ENCODE assay signal across 19 cellular contexts in the genomic region with DNA sequence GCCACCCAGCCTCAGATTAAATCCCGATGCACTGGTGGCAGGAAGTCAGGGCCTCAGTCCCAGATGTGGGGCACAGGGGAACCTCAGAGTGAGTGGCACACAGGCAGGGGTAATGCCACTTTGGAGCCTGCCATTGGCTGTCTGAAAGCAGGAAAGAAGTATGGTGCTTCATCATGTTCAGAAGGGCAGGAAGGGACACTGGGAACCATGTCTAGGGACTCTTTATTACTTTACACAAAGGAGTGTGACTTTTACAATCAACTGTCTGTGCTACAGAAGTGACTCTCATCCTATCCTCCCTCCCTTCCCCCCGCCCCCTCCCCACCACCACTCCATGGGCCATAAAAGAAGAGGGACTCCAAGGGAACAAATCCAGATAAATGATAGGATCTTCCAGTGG. TPM values are rescaled to one million over a fixed set of nuclear protein-coding genes. Genes with fewer than 3 reads are reported as not detected.
DNase-seq lines count a peak whose midpoint lies in the region; ATAC-seq and TF ChIP-seq lines count a peak whose summit lies in the region.
"Had no signal": no experiment of that assay in that cellular context is flagged by ENCODE, and none has a peak within 500 bp of the region (broad histone marks: within the 10 kb centered on the region; RNA-seq: fewer than 3 reads in every experiment).

No MANE protein-coding gene starts in this region.

- no peak for ATAC-seq in CD4-positive, alpha-beta T cell (ENCODE audit: poor library complexity)
- ATAC-seq in HG02973 (IDR thresholded peaks at IDR 0.05; ENCODE audit: unreplicated experiment) (no peak), GM19035 (IDR thresholded peaks at IDR 0.05; ENCODE audit: unreplicated experiment) (no peak), omental fat pad (ENCODE audit: low FRiP score) (no peak)
- ATAC-seq: A549, HCT116 had no signal

- intact Hi-C loops in CD4-positive, alpha-beta T cell (cut with DNase I, micrococcal nuclease) = loop anchor here in 1 of 2 experiments (5.0 to 10.0 kb wide), 2 partner anchors 95 to 1277 kb away; a partner anchor contains a TSS
- intact Hi-C loops in OCI-LY7 (cut with micrococcal nuclease; ENCODE audit: unreplicated experiment) = no loop called here
- intact Hi-C loops in esophagus squamous epithelium (cut with DNase I) = no loop called here

- H3K4me2 ChIP-seq in OCI-LY7 (ENCODE audit: low read length) = peak overlapping the region; percentile 82
- H3K4me2 ChIP-seq: A549, SK-N-SH had no signal

- H3K36me3 ChIP-seq in OCI-LY7 (ENCODE audit: insufficient read depth, low read length) (no peaks in the 10 kb centered on the region), esophagus squamous epithelium (no peaks in the 10 kb centered on the region)

- POLR2A ChIA-PET in CD4-positive, alpha-beta T cell (lab: Charles Lee) = no interaction called here
- POLR2A ChIA-PET in OCI-LY7 (lab: Charles Lee) = interaction anchor here (0.6 to 15.7 kb wide), 5 partner anchors 16 to 181 kb away, joined by 3 to 249 read pairs (median 3); no protein-coding TSS in a partner anchor

- no peaks in the 10 kb centered on the region for H3K27me3 ChIP-seq in CD4-positive, alpha-beta T cell (ENCODE audit: control insufficient read depth, insufficient read depth, low read length)
- no peaks in the 10 kb centered on the region for H3K27me3 ChIP-seq in esophagus squamous epithelium

- H3K4me1 ChIP-seq in OCI-LY7 (ENCODE audit: insufficient read depth, low read length, poor library complexity, severe bottlenecking) = peaks cover 60% of the 10 kb centered on the region
- H3K4me1 ChIP-seq in esophagus squamous epithelium = peaks cover 11 to 65% (median 18%) of the 10 kb centered on the region in 3 donors

- TF ChIP-seq POLR2A in esophagus squamous epithelium (IDR thresholded peaks at IDR 0.05) = no peak

- H3K4me3 Mint-ChIP-seq in CD4-positive, alpha-beta T cell = peak overlapping the region; percentile 52
- H3K4me3 Mint-ChIP-seq in nephron progenitor cell = peak overlapping the region; percentile 15

- H3K9me3 ChIP-seq in CD4-positive, alpha-beta T cell (ENCODE audit: control insufficient read depth, low read length) = no peaks in the 10 kb centered on the region
- H3K9me3 ChIP-seq in OCI-LY7 (ENCODE audit: low read length) (no peaks in the 10 kb centered on the region), esophagus squamous epithelium (no peaks in the 10 kb centered on the region)
- H3K9me3 ChIP-seq: A549, SK-N-SH had no signal

- no peaks in the 10 kb centered on the region for H4K20me1 ChIP-seq in OCI-LY7 (ENCODE audit: insufficient read depth, low read length)

- H3K4me1 Mint-ChIP-seq in CD4-positive, alpha-beta T cell (ENCODE audit: low read depth) = peaks cover 36% of the 10 kb centered on the region
- H3K4me1 Mint-ChIP-seq in nephron progenitor cell = peaks cover 71% of the 10 kb centered on the region

- 22% methylated on average over 1 of the region's 2 CpGs; no CpG with 5 or more reads in 1 of the 2 donors for WGBS in esophagus squamous epithelium, 2 donors

- no peak overlapping the region for H3K27ac ChIP-seq in CD4-positive, alpha-beta T cell (ENCODE audit: low read depth, low read length)
- H3K27ac ChIP-seq in OCI-LY7 (ENCODE audit: low read depth, low read length, poor library complexity, severe bottlenecking) (no peak overlapping the region), esophagus squamous epithelium (peak overlapping the region; percentile 49 to 95 (median 92))

- H2AFZ ChIP-seq in OCI-LY7 (ENCODE audit: low read length) = peak overlapping the region; percentile 87

- no TSS peak for BruUV-seq in OCI-LY7 (replicated peaks; lab: Mats Ljungman, UMichigan)

- no peak for DNase-seq in CD4-positive, alpha-beta T cell
- no peak for DNase-seq in OCI-LY7 (ENCODE audit: low spot score)
- DNase-seq in esophagus squamous epithelium (lab: John Stamatoyannopoulos, UW) = no peak
- DNase-seq in nephron progenitor cell = no peak
- no peak for DNase-seq in omental fat pad (ENCODE audit: low spot score)
- DNase-seq: C1 segment of cervical spinal cord; COR-L47; DMS153; NCI-H1105; NCI-H1694 treated with DMSO at 0.1 percent for 48 hours; NCI-H2107; NCI-H526 treated with DMSO at 0.1 percent for 48 hours; NK-92 treated with Interleukin-12 subunit alpha and Interleukin-12 subunit beta, amount 100 ng/mL, for 24 hours; OCI-M1; SK-N-SH had no signal

- H3K79me2 ChIP-seq in OCI-LY7 (ENCODE audit: insufficient read depth, low read depth, low read length) = peaks cover 21% of the 10 kb centered on the region; the same call in 1 of the 2 replicates

- H3K4me3 ChIP-seq in OCI-LY7 (ENCODE audit: low read depth, low read length, poor library complexity, severe bottlenecking) = no peak overlapping the region
- H3K4me3 ChIP-seq in esophagus squamous epithelium = no peak overlapping the region
- H3K4me3 ChIP-seq: A549 had no signal

- no peak for TF ChIP-seq CTCF in CD4-positive, alpha-beta T cell (IDR thresholded peaks at IDR 0.05)
- TF ChIP-seq CTCF in OCI-LY7 (conservative IDR thresholded peaks at IDR 0.05; ENCODE audit: low read length) (no peak), esophagus squamous epithelium (IDR thresholded peaks at IDR 0.05) (no peak), nephron progenitor cell (IDR thresholded peaks at IDR 0.05) (no peak), omental fat pad (IDR thresholded peaks at IDR 0.05) (no peak)

- H3K9me3 Mint-ChIP-seq in CD4-positive, alpha-beta T cell = no peaks in the 10 kb centered on the region
- H3K9me3 Mint-ChIP-seq in nephron progenitor cell = no peaks in the 10 kb centered on the region

- peaks cover 9% of the 10 kb centered on the region for H3K36me3 Mint-ChIP-seq in CD4-positive, alpha-beta T cell (ENCODE audit: low read depth)
- no peaks in the 10 kb centered on the region for H3K36me3 Mint-ChIP-seq in nephron progenitor cell (ENCODE audit: low read depth)

- H3K27me3 Mint-ChIP-seq in CD4-positive, alpha-beta T cell = no peaks in the 10 kb centered on the region
- no peaks in the 10 kb centered on the region for H3K27me3 Mint-ChIP-seq in nephron progenitor cell (ENCODE audit: low read depth, poor library complexity)

- no peaks in the 10 kb centered on the region for H3K9me2 ChIP-seq in OCI-LY7 (ENCODE audit: insufficient read depth, low read length)
- H3K9me2 ChIP-seq: SK-N-SH had no signal

- CTCF ChIA-PET in CD4-positive, alpha-beta T cell (lab: Charles Lee) = no interaction called here
- CTCF ChIA-PET in OCI-LY7 (lab: Charles Lee; ENCODE audit: unreplicated experiment) = interaction anchor here (0.5 to 1.5 kb wide), 2 partner anchors 17 to 35 kb away, joined by 3 to 4 read pairs; no protein-coding TSS in a partner anchor

- no peak overlapping the region for H3K27ac Mint-ChIP-seq in CD4-positive, alpha-beta T cell
- H3K27ac Mint-ChIP-seq in nephron progenitor cell = peak overlapping the region; percentile 62

RNA-seq across cellular contexts. Expression of a gene that starts 2.3 kb away (rescaled TPM):
- 10 to 100 TPM; 13.6 to 16.7 TPM for total RNA-seq in CD4-positive, alpha-beta T cell
- total RNA-seq in OCI-LY7 (2014; rRNA removed; shearing (Covaris generic)) = 16.1 and 17.6 TPM in 2 replicates
- total RNA-seq in OCI-LY7 (2022) (59.6 and 73.1 TPM in 2 replicates), esophagus squamous epithelium (10 to 100 TPM; 41.2 to 83.1 (median 60.5) TPM), omental fat pad (10 to 100 TPM in 1 of 4 donors, 1 to 10 TPM in 3; 2.0 to 13.4 (median 3.3) TPM)

Comparison
In these comparisons a context has a peak if more than half of its experiments do, and no peak if none do; other contexts are left out.
1. H3K27ac ChIP-seq: peak in esophagus squamous epithelium (4 of 4); none in CD4-positive, alpha-beta T cell (single experiment) and OCI-LY7 (single experiment).